15 cellular contexts compared by ENCODE assay signal in the genomic region with DNA sequence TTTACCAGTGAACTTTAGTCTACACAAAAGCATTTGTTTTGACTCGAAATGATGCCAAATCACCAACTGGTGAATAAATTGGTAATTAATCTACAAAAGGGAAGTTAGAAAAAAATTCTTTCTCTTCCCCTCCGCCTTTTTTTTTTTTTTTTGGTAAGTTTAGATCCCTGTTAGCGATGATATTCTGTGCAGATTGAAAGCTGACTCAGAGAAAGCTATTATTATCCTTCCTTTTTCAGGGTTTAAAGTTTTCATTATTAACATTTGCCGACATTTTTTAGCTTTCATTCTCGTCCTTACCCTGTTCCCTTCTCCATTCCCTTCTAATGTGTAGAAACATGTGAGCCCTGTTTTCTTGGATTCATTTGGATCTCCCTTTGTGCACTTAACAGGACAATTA. TPM values are rescaled to one million over a fixed set of nuclear protein-coding genes. Genes with fewer than 3 reads are reported as not detected.
DNase-seq lines count a peak whose midpoint lies in the region; TF ChIP-seq lines count a peak whose summit lies in the region.
"Had no signal": no experiment of that assay in that cellular context is flagged by ENCODE, and none has a peak within 500 bp of the region (broad histone marks: within the 10 kb centered on the region; RNA-seq: fewer than 3 reads in every experiment).

No MANE protein-coding gene starts in this region.

- no peaks in the 10 kb centered on the region for H3K36me3 Mint-ChIP-seq in chondrocyte (ENCODE audit: low read depth)

- no peaks in the 10 kb centered on the region for H3K79me2 ChIP-seq in MM.1S (ENCODE audit: low read length)
- H3K79me2 ChIP-seq in PC-9 (ENCODE audit: low read depth), result no peaks in the 10 kb centered on the region
- H3K79me2 ChIP-seq: parathyroid adenoma had no signal

- peak overlapping the region; percentile 62 for H3K27ac Mint-ChIP-seq in chondrocyte (ENCODE audit: unreplicated experiment)

- H3K27me3 ChIP-seq in MM.1S (replicated peaks; ENCODE audit: insufficient read depth, low read length) (peaks cover 15% of the 10 kb centered on the region; the same call in 1 of the 2 replicates), PC-9 (ENCODE audit: insufficient read depth, low read depth) (no peaks in the 10 kb centered on the region)
- H3K27me3 ChIP-seq: gastroesophageal sphincter had no signal

- intact Hi-C loops in PC-9 (cut with micrococcal nuclease; ENCODE audit: unreplicated experiment), result loop anchor here (5.0 kb wide), 1 partner anchor 187 kb away; no protein-coding TSS in a partner anchor

- H4K20me1 ChIP-seq in MM.1S (ENCODE audit: insufficient read depth, low read length) (no peaks in the 10 kb centered on the region), PC-9 (ENCODE audit: insufficient read depth) (no peaks in the 10 kb centered on the region)

- peaks cover 6% of the 10 kb centered on the region for H3F3A ChIP-seq in MM.1S (ENCODE audit: insufficient read depth, low read length)
- peaks cover 9% of the 10 kb centered on the region for H3F3A ChIP-seq in PC-9 (ENCODE audit: insufficient read depth, low read depth)

- H3K36me3 ChIP-seq in MM.1S (replicated peaks; ENCODE audit: insufficient read depth, low read length), result no peaks in the 10 kb centered on the region
- H3K36me3 ChIP-seq in PC-9 (ENCODE audit: low read depth), result no peaks in the 10 kb centered on the region
- H3K36me3 ChIP-seq: gastroesophageal sphincter had no signal

- H3K4me2 ChIP-seq in MM.1S (ENCODE audit: low read depth, low read length) (peak overlapping the region; percentile 45), PC-9 (no peak overlapping the region)

- no peak overlapping the region for H2AFZ ChIP-seq in MM.1S (ENCODE audit: low read length)
- H2AFZ ChIP-seq in PC-9, result no peak overlapping the region
- H2AFZ ChIP-seq: parathyroid adenoma had no signal

- DNase-seq in NOMO-1 treated with DMSO at 0.1 percent for 48 hours (lab: John Stamatoyannopoulos, UW; ENCODE audit: unreplicated experiment), result peak; percentile 50
- no peak for DNase-seq in NOMO-1 treated with dmso at 0.1 percent for 144 hours (lab: John Stamatoyannopoulos, UW; ENCODE audit: unreplicated experiment)
- no peak for DNase-seq in MM.1S
- DNase-seq in chondrocyte (ENCODE audit: low spot score), result no peak
- no peak for DNase-seq in LoVo (ENCODE audit: low spot score)
- DNase-seq in PC-9, result no peak
- DNase-seq in DMS 273 (lab: John Stamatoyannopoulos, UW; ENCODE audit: unreplicated experiment), result no peak
- DNase-seq: 8988T; activated CD4-positive, alpha-beta T cell treated with anti-CD3 and anti-CD28 coated beads, Interleukin-2, amount 50 U/mL, for 4 hours; activated naive CD4-positive, alpha-beta T cell treated with anti-CD3 and anti-CD28 coated beads, Interleukin-2, amount 50 U/mL, for 16 hours; NCI-H1436; NCI-H526 treated with DMSO at 0.1 percent for 48 hours had no signal

- peak overlapping the region; percentile 41; the same call in 1 of the 2 replicates for H3K4me3 ChIP-seq in MM.1S (ENCODE audit: low read length)
- no peak overlapping the region for H3K4me3 ChIP-seq in skin epidermis
- no peak overlapping the region for H3K4me3 ChIP-seq in PC-9
- H3K4me3 ChIP-seq: gastroesophageal sphincter had no signal

- CTCF ChIA-PET in PC-9 (lab: Charles Lee), result interaction anchor here (0.6 kb wide), 1 partner anchor 45 kb away, joined by 6 read pairs; no protein-coding TSS in a partner anchor

- H3K27ac ChIP-seq in MM.1S (ENCODE audit: low read length) (no peak overlapping the region), skin epidermis (peak overlapping the region in 17 of 21 experiments; percentile 1 to 81 (median 61)), PC-9 (no peak overlapping the region)
- H3K27ac ChIP-seq: parathyroid adenoma had no signal

- POLR2A ChIA-PET in PC-9 (lab: Charles Lee; ENCODE audit: unreplicated experiment), result no interaction called here

- BruUV-seq in PC-9 (replicated peaks; lab: Mats Ljungman, UMichigan), result no TSS peak

- no peaks in the 10 kb centered on the region for H3K9me3 Mint-ChIP-seq in chondrocyte (ENCODE audit: low read depth)

- H3K4me1 Mint-ChIP-seq in chondrocyte (ENCODE audit: low read depth), result peaks cover 39% of the 10 kb centered on the region

- H3K27me3 Mint-ChIP-seq in chondrocyte (ENCODE audit: low read depth), result no peaks in the 10 kb centered on the region

- H3K9me2 ChIP-seq in MM.1S (replicated peaks; ENCODE audit: insufficient read depth, low read length) (no peaks in the 10 kb centered on the region), PC-9 (ENCODE audit: insufficient read depth) (no peaks in the 10 kb centered on the region)

- peak overlapping the region; percentile 47 for H3K4me3 Mint-ChIP-seq in chondrocyte (ENCODE audit: unreplicated experiment)

- no peak overlapping the region for H3K9ac ChIP-seq in MM.1S (ENCODE audit: low read length)
- H3K9ac ChIP-seq: parathyroid adenoma had no signal

- H3K4me1 ChIP-seq in MM.1S (ENCODE audit: low read length) (peaks cover 10% of the 10 kb centered on the region; the same call in 1 of the 2 replicates), PC-9 (replicated peaks; ENCODE audit: insufficient read depth) (peaks cover 23% of the 10 kb centered on the region)
- H3K4me1 ChIP-seq: parathyroid adenoma had no signal

- TF ChIP-seq CTCF in MM.1S (IDR thresholded peaks at IDR 0.05; ENCODE audit: low read length) (no peak), chondrocyte (IDR thresholded peaks at IDR 0.05) (no peak), PC-9 (conservative IDR thresholded peaks at IDR 0.05) (no peak)

- H3K9me3 ChIP-seq in MM.1S (replicated peaks; ENCODE audit: insufficient read depth, low read length), result no peaks in the 10 kb centered on the region
- no peaks in the 10 kb centered on the region; the same call in 1 of the 2 replicates for H3K9me3 ChIP-seq in PC-9 (ENCODE audit: insufficient read depth, low read depth)
- H3K9me3 ChIP-seq: gastroesophageal sphincter had no signal

RNA-seq across cellular contexts. Expression of a gene that starts 16.8 kb away (rescaled TPM):
- total RNA-seq in chondrocyte (18.5 to 26.3 TPM (median 19.3 TPM) in 3 replicates), PC-9 (2021) (61.7 and 73.2 TPM in 2 replicates)

Comparison
In these comparisons a context has a peak if more than half of its experiments do, and no peak if none do; other contexts are left out.
1. H3K27ac ChIP-seq: peak in skin epidermis (17 of 21); none in MM.1S (single experiment) and PC-9 (single experiment).